In genomic region chr11:57772562-57772961, GRCh38 we compare ENCODE assay signal across 18 cellular contexts. TPM values are rescaled to one million over a fixed set of nuclear protein-coding genes. Genes with fewer than 3 reads are reported as not detected.
DNase-seq lines count a peak whose midpoint lies in the region; ATAC-seq and TF ChIP-seq lines count a peak whose summit lies in the region.
"Had no signal": no experiment of that assay in that cellular context is flagged by ENCODE, and none has a peak within 500 bp of the region (broad histone marks: within the 10 kb centered on the region; RNA-seq: fewer than 3 reads in every experiment).

No MANE protein-coding gene starts in this region.

- H3K27ac ChIP-seq in 22Rv1 (peak overlapping the region; percentile 28; the same call in 1 of the 2 replicates), colonic mucosa (peak overlapping the region; percentile 3)
- H3K27ac ChIP-seq: thoracic aorta had no signal

- no peaks in the 10 kb centered on the region for H3K9me3 ChIP-seq in colonic mucosa
- H3K9me3 ChIP-seq: esophagus muscularis mucosa, MG63, thoracic aorta had no signal

- peaks cover 8% of the 10 kb centered on the region for H3K9me3 Mint-ChIP-seq in mesothelial cell of epicardium
- H3K9me3 Mint-ChIP-seq in effector memory CD8-positive, alpha-beta T cell = no peaks in the 10 kb centered on the region
- H3K9me3 Mint-ChIP-seq: activated CD4-positive, alpha-beta T cell treated with anti-CD3 and anti-CD28 coated beads, Interleukin-2, amount 10 ng/mL, durations not matched to agents 24 days and 14 days; natural killer cell had no signal

- peaks cover 56% of the 10 kb centered on the region for H3K4me1 Mint-ChIP-seq in mesothelial cell of epicardium
- H3K4me1 Mint-ChIP-seq in effector memory CD8-positive, alpha-beta T cell (ENCODE audit: low read depth in 2 of 2) = peaks cover 6 to 7% of the 10 kb centered on the region in 2 donors
- H3K4me1 Mint-ChIP-seq: natural killer cell had no signal

- H3K4me1 ChIP-seq in colonic mucosa = peaks cover 25% of the 10 kb centered on the region

- intact Hi-C loops in colonic mucosa (cut with DNase I) = no loop called here

- TF ChIP-seq CTCF in 22Rv1 (IDR thresholded peaks at IDR 0.05) (no peak), colonic mucosa (IDR thresholded peaks at IDR 0.05) (no peak), mesothelial cell of epicardium (IDR thresholded peaks at IDR 0.05; ENCODE audit: unreplicated experiment) (no peak)

- peak overlapping the region; percentile 70 for H3K27ac Mint-ChIP-seq in mesothelial cell of epicardium
- no peak overlapping the region for H3K27ac Mint-ChIP-seq in effector memory CD8-positive, alpha-beta T cell
- H3K27ac Mint-ChIP-seq: activated CD4-positive, alpha-beta T cell treated with anti-CD3 and anti-CD28 coated beads, Interleukin-2, amount 10 ng/mL, durations not matched to agents 24 days and 14 days; natural killer cell had no signal

- H3K36me3 ChIP-seq in colonic mucosa = no peaks in the 10 kb centered on the region
- H3K36me3 ChIP-seq: esophagus muscularis mucosa, thoracic aorta had no signal

- H3K27me3 ChIP-seq in colonic mucosa = no peaks in the 10 kb centered on the region
- H3K27me3 ChIP-seq: esophagus muscularis mucosa, MG63 had no signal

- H3K27me3 Mint-ChIP-seq in mesothelial cell of epicardium (ENCODE audit: low read depth) = no peaks in the 10 kb centered on the region
- no peaks in the 10 kb centered on the region for H3K27me3 Mint-ChIP-seq in effector memory CD8-positive, alpha-beta T cell
- H3K27me3 Mint-ChIP-seq: activated CD4-positive, alpha-beta T cell treated with anti-CD3 and anti-CD28 coated beads, Interleukin-2, amount 10 ng/mL, durations not matched to agents 24 days and 14 days had no signal

- ATAC-seq in GM21825 (IDR thresholded peaks at IDR 0.05; ENCODE audit: unreplicated experiment) (no peak), GM21723 (IDR thresholded peaks at IDR 0.05; ENCODE audit: unreplicated experiment) (no peak)
- ATAC-seq in effector memory CD8-positive, alpha-beta T cell (replicated peaks) = no peak
- ATAC-seq: left lobe of liver, natural killer cell had no signal

- no peak overlapping the region for H3K9ac ChIP-seq in colonic mucosa (ENCODE audit: low read depth in 2 of 2, low read length in 2 of 2)

- DNase-seq in NCI-H226 = peak; percentile 9
- no peak for DNase-seq in colonic mucosa
- DNase-seq in mesothelial cell of epicardium (ENCODE audit: low spot score in 2 of 2, unreplicated experiment in 2 of 2) = no peak
- DNase-seq in HuH-7 (ENCODE audit: low spot score) = no peak
- DNase-seq in effector memory CD8-positive, alpha-beta T cell = no peak
- DNase-seq: activated CD4-positive, alpha-beta T cell treated with anti-CD3 and anti-CD28 coated beads, Interleukin-2, amount 10 ng/mL, durations not matched to agents 24 days and 14 days; activated T-cell treated with anti-CD3 and anti-CD28 coated beads, Interleukin-2, amount 50 U/mL, for 1 hour; MG63; natural killer cell; NCI-H774; T-helper 2 cell had no signal

- peaks cover 13% of the 10 kb centered on the region for H3K36me3 Mint-ChIP-seq in mesothelial cell of epicardium
- H3K36me3 Mint-ChIP-seq in effector memory CD8-positive, alpha-beta T cell (ENCODE audit: insufficient read depth) = no peaks in the 10 kb centered on the region
- H3K36me3 Mint-ChIP-seq: natural killer cell had no signal

- no peak overlapping the region for H3K4me3 ChIP-seq in colonic mucosa
- H3K4me3 ChIP-seq: esophagus muscularis mucosa, MG63, thoracic aorta had no signal

- no peak overlapping the region for H3K4me3 Mint-ChIP-seq in mesothelial cell of epicardium
- no peak overlapping the region for H3K4me3 Mint-ChIP-seq in effector memory CD8-positive, alpha-beta T cell
- H3K4me3 Mint-ChIP-seq: activated CD4-positive, alpha-beta T cell treated with anti-CD3 and anti-CD28 coated beads, Interleukin-2, amount 10 ng/mL, durations not matched to agents 24 days and 14 days; natural killer cell had no signal

RNA-seq across cellular contexts. Expression of gene CTNND1, which starts 11.0 kb away (rescaled TPM):
- total RNA-seq in colonic mucosa = 100 to 1,000 TPM; 375 to 416 TPM
- 234 to 250 TPM (median 238 TPM) in 3 replicates for total RNA-seq in mesothelial cell of epicardium

RNA-seq across cellular contexts. Expression of gene BTBD18, which starts 20.9 kb away (rescaled TPM):
- total RNA-seq in colonic mucosa = not detected
- not detected in 3 replicates for total RNA-seq in mesothelial cell of epicardium
- total RNA-seq: activated CD4-positive, alpha-beta T cell treated with anti-CD3 and anti-CD28 coated beads, Interleukin-2, amount 10 ng/mL, durations not matched to agents 24 days and 14 days; esophagus muscularis mucosa; HT-29; left lobe of liver; natural killer cell; thoracic aorta had no signal

RNA-seq across cellular contexts. Expression of gene SELENOH, which starts 31.3 kb away (rescaled TPM):
- total RNA-seq in colonic mucosa (100 to 1,000 TPM in 1 of 2 donors, 10 to 100 TPM in 1; 86.9 to 140 TPM), mesothelial cell of epicardium (152 to 158 TPM (median 156 TPM) in 3 replicates)
